3 cellular contexts compared by ENCODE assay signal in the genomic region with DNA sequence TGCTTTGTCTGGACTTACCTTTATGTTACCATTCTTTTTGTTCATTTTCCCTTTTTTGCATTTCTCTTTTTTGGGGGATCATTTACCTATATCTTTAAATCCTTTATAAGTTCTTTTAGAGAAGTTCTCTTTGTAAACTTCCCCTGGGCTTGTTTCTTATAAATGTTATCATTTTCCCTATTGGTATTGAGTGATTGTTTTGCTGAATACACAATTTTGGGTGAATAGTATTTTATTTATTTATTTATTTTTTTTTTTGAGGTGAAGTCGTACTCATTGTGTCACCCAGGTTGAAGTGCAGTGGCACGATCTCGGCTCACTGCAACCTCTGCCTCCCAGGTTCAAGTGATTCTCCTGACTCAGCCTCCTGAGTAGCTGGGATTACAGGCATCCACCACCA.
TF ChIP-seq lines count a peak whose summit lies in the region.

No MANE protein-coding gene starts in this region.

TF ChIP-seq in A549, 52 proteins besides CTCF, POLR2A, EP300 and RAD21:
- no peak for TF ChIP-seq HOXB5 (CRISPR knock-in tag; IDR thresholded peaks at IDR 0.05)
- peak; percentile 38 for TF ChIP-seq MAFK (IDR thresholded peaks at IDR 0.05; ENCODE audit: partially characterized antibody)

TF ChIP-seq in HEK293T, 16 proteins besides CTCF, POLR2A, EP300 and RAD21:
- TF ChIP-seq L3MBTL2 (conservative IDR thresholded peaks at IDR 0.05) (no peak), ELF4 (IDR thresholded peaks at IDR 0.05) (no peak), SP1 (IDR thresholded peaks at IDR 0.05) (no peak), BHLHE40 (IDR thresholded peaks at IDR 0.05; ENCODE audit: borderline replicate concordance) (no peak), LEF1 (IDR thresholded peaks at IDR 0.05; ENCODE audit: borderline replicate concordance) (no peak), SUZ12 (IDR thresholded peaks at IDR 0.05) (no peak), ZNF384 (IDR thresholded peaks at IDR 0.05) (no peak), TARDBP (IDR thresholded peaks at IDR 0.05) (no peak), CTBP1 (IDR thresholded peaks at IDR 0.05; ENCODE audit: borderline replicate concordance) (no peak), FOXM1 (IDR thresholded peaks at IDR 0.05; ENCODE audit: borderline replicate concordance) (no peak), FOXK2 (IDR thresholded peaks at IDR 0.05) (no peak), HDGF (IDR thresholded peaks at IDR 0.05; ENCODE audit: borderline replicate concordance) (no peak), NFRKB (IDR thresholded peaks at IDR 0.05) (no peak), ARNT (IDR thresholded peaks at IDR 0.05) (no peak), FOXA1 (IDR thresholded peaks at IDR 0.05) (no peak)
- TF ChIP-seq, protein P1, sequence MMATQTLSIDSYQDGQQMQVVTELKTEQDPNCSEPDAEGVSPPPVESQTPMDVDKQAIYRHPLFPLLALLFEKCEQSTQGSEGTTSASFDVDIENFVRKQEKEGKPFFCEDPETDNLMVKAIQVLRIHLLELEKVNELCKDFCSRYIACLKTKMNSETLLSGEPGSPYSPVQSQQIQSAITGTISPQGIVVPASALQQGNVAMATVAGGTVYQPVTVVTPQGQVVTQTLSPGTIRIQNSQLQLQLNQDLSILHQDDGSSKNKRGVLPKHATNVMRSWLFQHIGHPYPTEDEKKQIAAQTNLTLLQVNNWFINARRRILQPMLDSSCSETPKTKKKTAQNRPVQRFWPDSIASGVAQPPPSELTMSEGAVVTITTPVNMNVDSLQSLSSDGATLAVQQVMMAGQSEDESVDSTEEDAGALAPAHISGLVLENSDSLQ (IDR thresholded peaks at IDR 0.05), result no peak

TF ChIP-seq in SK-N-SH, 30 proteins besides CTCF, POLR2A, EP300 and RAD21:
- TF ChIP-seq MEF2A (IDR thresholded peaks at IDR 0.05; ENCODE audit: borderline replicate concordance, low read depth) (no peak), JUND (IDR thresholded peaks at IDR 0.05) (no peak), NRF1 (IDR thresholded peaks at IDR 0.05; ENCODE audit: low read depth, low read length) (no peak), SIN3A (IDR thresholded peaks at IDR 0.05; ENCODE audit: borderline replicate concordance, low read depth, low read length) (no peak), POLR2AphosphoS5 (IDR thresholded peaks at IDR 0.05; ENCODE audit: low read depth, low read length) (no peak), TCF12 (IDR thresholded peaks at IDR 0.05) (no peak), FOSL2 (IDR thresholded peaks at IDR 0.05; ENCODE audit: borderline replicate concordance, low read depth) (no peak), TAF1 (IDR thresholded peaks at IDR 0.05; ENCODE audit: borderline replicate concordance, low read depth, low read length) (no peak)
- TF ChIP-seq, protein P2, sequence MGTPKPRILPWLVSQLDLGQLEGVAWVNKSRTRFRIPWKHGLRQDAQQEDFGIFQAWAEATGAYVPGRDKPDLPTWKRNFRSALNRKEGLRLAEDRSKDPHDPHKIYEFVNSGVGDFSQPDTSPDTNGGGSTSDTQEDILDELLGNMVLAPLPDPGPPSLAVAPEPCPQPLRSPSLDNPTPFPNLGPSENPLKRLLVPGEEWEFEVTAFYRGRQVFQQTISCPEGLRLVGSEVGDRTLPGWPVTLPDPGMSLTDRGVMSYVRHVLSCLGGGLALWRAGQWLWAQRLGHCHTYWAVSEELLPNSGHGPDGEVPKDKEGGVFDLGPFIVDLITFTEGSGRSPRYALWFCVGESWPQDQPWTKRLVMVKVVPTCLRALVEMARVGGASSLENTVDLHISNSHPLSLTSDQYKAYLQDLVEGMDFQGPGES (IDR thresholded peaks at IDR 0.05; ENCODE audit: low read depth, low read length), result no peak
- TF ChIP-seq, protein P3, sequence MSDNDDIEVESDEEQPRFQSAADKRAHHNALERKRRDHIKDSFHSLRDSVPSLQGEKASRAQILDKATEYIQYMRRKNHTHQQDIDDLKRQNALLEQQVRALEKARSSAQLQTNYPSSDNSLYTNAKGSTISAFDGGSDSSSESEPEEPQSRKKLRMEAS (IDR thresholded peaks at IDR 0.05; ENCODE audit: low read depth), result no peak
- TF ChIP-seq, protein P4, sequence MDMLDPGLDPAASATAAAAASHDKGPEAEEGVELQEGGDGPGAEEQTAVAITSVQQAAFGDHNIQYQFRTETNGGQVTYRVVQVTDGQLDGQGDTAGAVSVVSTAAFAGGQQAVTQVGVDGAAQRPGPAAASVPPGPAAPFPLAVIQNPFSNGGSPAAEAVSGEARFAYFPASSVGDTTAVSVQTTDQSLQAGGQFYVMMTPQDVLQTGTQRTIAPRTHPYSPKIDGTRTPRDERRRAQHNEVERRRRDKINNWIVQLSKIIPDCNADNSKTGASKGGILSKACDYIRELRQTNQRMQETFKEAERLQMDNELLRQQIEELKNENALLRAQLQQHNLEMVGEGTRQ (IDR thresholded peaks at IDR 0.05; ENCODE audit: borderline replicate concordance, low read depth, low read length), result no peak
- TF ChIP-seq, protein P5, sequence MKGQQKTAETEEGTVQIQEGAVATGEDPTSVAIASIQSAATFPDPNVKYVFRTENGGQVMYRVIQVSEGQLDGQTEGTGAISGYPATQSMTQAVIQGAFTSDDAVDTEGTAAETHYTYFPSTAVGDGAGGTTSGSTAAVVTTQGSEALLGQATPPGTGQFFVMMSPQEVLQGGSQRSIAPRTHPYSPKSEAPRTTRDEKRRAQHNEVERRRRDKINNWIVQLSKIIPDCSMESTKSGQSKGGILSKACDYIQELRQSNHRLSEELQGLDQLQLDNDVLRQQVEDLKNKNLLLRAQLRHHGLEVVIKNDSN (IDR thresholded peaks at IDR 0.05; ENCODE audit: borderline replicate concordance, low read depth), result no peak
